ENCODE assay signal across 12 cellular contexts in genomic region chr18:108665-109063, GRCh38. TPM values are rescaled to one million over a fixed set of nuclear protein-coding genes. Genes with fewer than 3 reads are reported as not detected.
DNase-seq lines count a peak whose midpoint lies in the region; ATAC-seq and TF ChIP-seq lines count a peak whose summit lies in the region.
"Not testable (repeated sequence)": the region's sequence is repeated elsewhere in the genome, so short reads cannot be mapped to it uniquely, and the experiment has no call there.
"Had no signal": no experiment of that assay in that cellular context is flagged by ENCODE, and none has a peak within 500 bp of the region (broad histone marks: within the 10 kb centered on the region; RNA-seq: fewer than 3 reads in every experiment).

No MANE protein-coding gene starts in this region.

- not testable (repeated sequence) for H3K4me2 ChIP-seq in IMR-90 (ENCODE audit: low read depth, low read length)

- not testable (repeated sequence) for H3K36me3 ChIP-seq in IMR-90 (ENCODE audit: control insufficient read depth, insufficient read depth, low read length); psoas muscle (ENCODE audit: insufficient read depth in 1 of 2, low read depth in 1 of 2)

- H2AK9ac ChIP-seq in IMR-90 (replicated peaks; ENCODE audit: low read depth, low read length, poor library complexity), result not testable (repeated sequence)

- WGBS in IMR-90 (ENCODE audit: extremely low coverage in 2 of 2, insufficient read length in 1 of 2), 2 experiments, result no CpG with 5 or more reads among the region's 3 CpGs
- no CpG with 5 or more reads among the region's 3 CpGs for WGBS in psoas muscle, 3 donors

- CTCF ChIA-PET in IMR-90 (lab: Yijun Ruan, JAX), result not testable (repeated sequence)

- H3K4me3 ChIP-seq in IMR-90 (ENCODE audit: insufficient read depth, low read depth, low read length); psoas muscle: not testable (repeated sequence)

- not testable (repeated sequence) for DNase-seq in IMR-90, Right ventricle myocardium superior, psoas muscle

- H3K79me1 ChIP-seq in IMR-90 (ENCODE audit: low read depth in 1 of 2, low read length in 2 of 2), result not testable (repeated sequence)

- not testable (repeated sequence) for H3K9me1 ChIP-seq in IMR-90 (ENCODE audit: insufficient read depth, low read length)

- H3K4ac ChIP-seq in IMR-90 (ENCODE audit: low read depth, low read length), result not testable (repeated sequence)

- not testable (repeated sequence) for H3K27ac ChIP-seq in IMR-90 (ENCODE audit: insufficient read depth, low read length); psoas muscle

- H3K27me3 ChIP-seq in IMR-90 (ENCODE audit: control insufficient read depth, insufficient read depth, low read length); psoas muscle (ENCODE audit: insufficient read depth in 3 of 3, low read length in 2 of 3): not testable (repeated sequence)

- H4K20me1 ChIP-seq in IMR-90 (ENCODE audit: insufficient read depth, low read length), result not testable (repeated sequence)

- H2AK5ac ChIP-seq in IMR-90 (ENCODE audit: low read depth, low read length), result not testable (repeated sequence)

- H3K23ac ChIP-seq in IMR-90 (ENCODE audit: low read depth, low read length), result not testable (repeated sequence)

- dilution Hi-C loops in IMR-90 (cut with HindIII; ENCODE audit: low sequenced_read_pairs, unreplicated experiment), result not testable (repeated sequence)

- H2BK5ac ChIP-seq in IMR-90 (ENCODE audit: low read depth, low read length, poor library complexity, severe bottlenecking), result not testable (repeated sequence)

- not testable (repeated sequence) for H3K9ac ChIP-seq in IMR-90 (ENCODE audit: low read depth, low read length)

- H2BK120ac ChIP-seq in IMR-90 (ENCODE audit: low read depth, low read length), result not testable (repeated sequence)

- in situ Hi-C loops in IMR-90 (cut with MboI; ENCODE audit: low sequenced_read_pairs), result not testable (repeated sequence)

- H3K4me1 ChIP-seq in IMR-90 (ENCODE audit: control insufficient read depth, insufficient read depth, low read length); psoas muscle: not testable (repeated sequence)

- H2AFZ ChIP-seq in IMR-90 (replicated peaks; ENCODE audit: low read length, poor library complexity), result not testable (repeated sequence)

- not testable (repeated sequence) for H4K5ac ChIP-seq in IMR-90 (ENCODE audit: low read depth, low read length)

- not testable (repeated sequence) for H3K9me3 ChIP-seq in IMR-90 (ENCODE audit: control insufficient read depth, insufficient read depth, low read length); psoas muscle

- not testable (repeated sequence) for H4K91ac ChIP-seq in IMR-90 (ENCODE audit: insufficient read depth, low read depth, low read length)

- not testable (repeated sequence) for TF ChIP-seq POLR2A in IMR-90 (IDR thresholded peaks at IDR 0.05; ENCODE audit: low read depth, low read length)

- not testable (repeated sequence) for H3K56ac ChIP-seq in IMR-90 (ENCODE audit: extremely low read depth, insufficient read depth, low read length)

- ATAC-seq in GM19324 (IDR thresholded peaks at IDR 0.05; ENCODE audit: low FRiP score, unreplicated experiment) (peak; percentile 10), GM21619 (IDR thresholded peaks at IDR 0.05; ENCODE audit: unreplicated experiment) (peak; percentile 2), HG02798 (IDR thresholded peaks at IDR 0.05; ENCODE audit: poor library complexity, unreplicated experiment) (peak; percentile 3), HG03159 (IDR thresholded peaks at IDR 0.05; ENCODE audit: unreplicated experiment) (peak; percentile 5), IMR-90 (ENCODE audit: low read depth) (peak; percentile 40), Right ventricle myocardium superior (ENCODE audit: poor library complexity) (peak; percentile 34), psoas muscle (peak; percentile 18 to 33 (median 26))

- TF ChIP-seq CTCF in IMR-90 (conservative IDR thresholded peaks at IDR 0.05; ENCODE audit: low read depth, low read length); psoas muscle (IDR thresholded peaks at IDR 0.05): not testable (repeated sequence)

- H3K18ac ChIP-seq in IMR-90 (ENCODE audit: low read depth, low read length), result not testable (repeated sequence)

- TF ChIP-seq RAD21 in IMR-90 (IDR thresholded peaks at IDR 0.05; ENCODE audit: low read length), result not testable (repeated sequence)

- intact Hi-C loops in IMR-90 (cut with micrococcal nuclease); Right ventricle myocardium superior (cut with DNase I); psoas muscle (cut with DNase I): not testable (repeated sequence)

- H2BK15ac ChIP-seq in IMR-90 (ENCODE audit: low read depth, low read length), result not testable (repeated sequence)

- not testable (repeated sequence) for BruUV-seq in IMR-90 (replicated peaks; lab: Mats Ljungman, UMichigan)

- not testable (repeated sequence) for H4K8ac ChIP-seq in IMR-90 (ENCODE audit: low read depth in 2 of 2, low read length in 2 of 2)

- POLR2A ChIA-PET in IMR-90 (lab: Charles Lee; ENCODE audit: unreplicated experiment), result not testable (repeated sequence)

- not testable (repeated sequence) for H3K14ac ChIP-seq in IMR-90 (replicated peaks; ENCODE audit: low read depth, low read length)

- H2BK20ac ChIP-seq in IMR-90 (ENCODE audit: low read depth, low read length), result not testable (repeated sequence)

RNA-seq across cellular contexts. Expression of gene USP14, which starts 49.7 kb away (rescaled TPM):
- total RNA-seq in IMR-90 (2012; rRNA removed) (11.5 and 25.8 TPM in 2 replicates), Right ventricle myocardium superior (47.8 TPM), psoas muscle (10 to 100 TPM; 59.7 to 76.1 (median 72.8) TPM)
- polyA plus RNA-seq in IMR-90 (2012; rRNA removed) (26.7 and 32.4 TPM in 2 replicates), psoas muscle (100 to 1,000 TPM in 1 of 3 donors, 10 to 100 TPM in 2; 40.7 to 166 (median 73.5) TPM)
- 5.0 and 6.3 TPM in 2 replicates for polyA plus RNA-seq in IMR-90 (2012; cell fraction: cytosol; rRNA removed)
- 4.2 and 22.0 TPM in 2 replicates for polyA plus RNA-seq in IMR-90 (2012; cell fraction: nucleus; rRNA removed; ENCODE audit: low replicate concordance)

RNA-seq across cellular contexts. Expression of gene TUBB8B, which starts 59.2 kb away (rescaled TPM):
- total RNA-seq in IMR-90 (2012; rRNA removed) (not detected in 2 replicates), Right ventricle myocardium superior (not detected), psoas muscle (not detected)
- polyA plus RNA-seq in IMR-90 (2012; rRNA removed) (not detected in 2 replicates), psoas muscle (under 1 TPM in 1 of 3 donors, not detected in 2; 0.04 TPM)
- polyA plus RNA-seq in IMR-90 (2012; cell fraction: cytosol; rRNA removed), result not detected in 2 replicates
- 0.10 and 0.23 TPM in 2 replicates for polyA plus RNA-seq in IMR-90 (2012; cell fraction: nucleus; rRNA removed; ENCODE audit: low replicate concordance)
- total RNA-seq: activated CD8-positive, alpha-beta T cell treated with anti-CD3 and anti-CD28 coated beads for 36 hours; PC-3; skeletal muscle tissue; suprapubic skin; T-cell had no signal
